ENCODE assay signal across 5 cellular contexts in the genomic region with DNA sequence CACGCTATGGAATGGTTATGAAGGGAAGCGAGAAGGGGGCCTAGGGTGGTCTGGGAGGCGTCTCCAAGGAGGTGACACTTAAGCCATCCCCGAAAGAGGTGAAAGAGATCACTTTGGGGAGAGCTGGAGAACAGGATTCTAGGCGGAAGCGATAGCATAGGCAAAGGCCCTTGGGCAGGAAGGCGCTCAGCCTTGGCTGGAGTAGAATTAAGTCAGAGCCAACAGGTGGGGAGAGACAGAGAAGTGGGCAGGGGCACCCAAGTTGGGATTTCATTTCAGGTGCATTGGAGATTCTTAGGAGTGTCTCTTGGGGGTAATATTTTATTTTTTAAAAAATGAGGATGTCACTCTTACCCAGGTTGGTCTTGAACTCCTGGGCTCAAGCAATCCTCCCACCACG. TPM values are rescaled to one million over a fixed set of nuclear protein-coding genes. Genes with fewer than 3 reads are reported as not detected.
A peak's percentile ranks its signal among the peaks of the same experiment; 100 is the strongest.
DNase-seq lines count a peak whose midpoint lies in the region; ATAC-seq and TF ChIP-seq lines count a peak whose summit lies in the region.

No MANE protein-coding gene starts in this region.

- H3K9me3 ChIP-seq in MM.1S (replicated peaks; ENCODE audit: insufficient read depth, low read length) (no peaks in the 10 kb centered on the region), colonic mucosa (no peaks in the 10 kb centered on the region)

- TF ChIP-seq CTCF in MM.1S (IDR thresholded peaks at IDR 0.05; ENCODE audit: low read length), result no peak
- TF ChIP-seq CTCF in colonic mucosa (IDR thresholded peaks at IDR 0.05), result no peak

- H3K27ac ChIP-seq in MM.1S (ENCODE audit: low read length) (no peak overlapping the region), colonic mucosa (peak overlapping the region; percentile 75)

- H2AFZ ChIP-seq in MM.1S (ENCODE audit: low read length), result peak overlapping the region; percentile 88

- H3K9me2 ChIP-seq in MM.1S (replicated peaks; ENCODE audit: insufficient read depth, low read length), result no peaks in the 10 kb centered on the region

- DNase-seq in MM.1S (no peak), colonic mucosa (no peak), mucosa of gallbladder (ENCODE audit: low spot score) (no peak), NCI-H1092 (lab: John Stamatoyannopoulos, UW) (no peak)
- DNase-seq in stimulated activated effector memory CD8-positive, alpha-beta T cell treated with anti-CD3 and anti-CD28 coated beads, Interleukin-12 subunit alpha, Interleukin-12 subunit beta, amount 100 ng/mL, for 72 hours (ENCODE audit: low spot score in 2 of 2), result no peak

- H3K27me3 ChIP-seq in MM.1S (replicated peaks; ENCODE audit: insufficient read depth, low read length) (peaks cover 4% of the 10 kb centered on the region), colonic mucosa (peaks cover 12% of the 10 kb centered on the region)

- H3K27ac Mint-ChIP-seq in stimulated activated effector memory CD8-positive, alpha-beta T cell treated with anti-CD3 and anti-CD28 coated beads, Interleukin-12 subunit alpha, Interleukin-12 subunit beta, amount 100 ng/mL, for 72 hours, result peak overlapping the region; percentile 76

- peak overlapping the region; percentile 67 for H3K4me3 Mint-ChIP-seq in stimulated activated effector memory CD8-positive, alpha-beta T cell treated with anti-CD3 and anti-CD28 coated beads, Interleukin-12 subunit alpha, Interleukin-12 subunit beta, amount 100 ng/mL, for 72 hours

- H3K4me3 ChIP-seq in MM.1S (ENCODE audit: low read length) (peak overlapping the region; percentile 61; the same call in 1 of the 2 replicates), colonic mucosa (no peak overlapping the region)

- H3K4me2 ChIP-seq in MM.1S (ENCODE audit: low read depth, low read length), result peak overlapping the region; percentile 99

- H3K4me1 Mint-ChIP-seq in stimulated activated effector memory CD8-positive, alpha-beta T cell treated with anti-CD3 and anti-CD28 coated beads, Interleukin-12 subunit alpha, Interleukin-12 subunit beta, amount 100 ng/mL, for 72 hours, result peaks cover 19% of the 10 kb centered on the region

- no peaks in the 10 kb centered on the region for H4K20me1 ChIP-seq in MM.1S (ENCODE audit: insufficient read depth, low read length)

- intact Hi-C loops in colonic mucosa (cut with DNase I), result no loop called here

- ATAC-seq in stimulated activated effector memory CD8-positive, alpha-beta T cell treated with anti-CD3 and anti-CD28 coated beads, Interleukin-12 subunit alpha, Interleukin-12 subunit beta, amount 100 ng/mL, for 72 hours, result no peak

- H3K79me2 ChIP-seq in MM.1S (ENCODE audit: low read length), result no peaks in the 10 kb centered on the region

- H3K4me1 ChIP-seq in MM.1S (ENCODE audit: low read length), result peaks cover 11% of the 10 kb centered on the region
- H3K4me1 ChIP-seq in colonic mucosa, result peaks cover 6% of the 10 kb centered on the region

- peak overlapping the region; percentile 43; the same call in 1 of the 2 replicates for H3K9ac ChIP-seq in MM.1S (ENCODE audit: low read length)
- peak overlapping the region in 1 of 2 donors; percentile 74 for H3K9ac ChIP-seq in colonic mucosa (ENCODE audit: low read depth in 2 of 2, low read length in 2 of 2)

- no peaks in the 10 kb centered on the region for H3K9me3 Mint-ChIP-seq in stimulated activated effector memory CD8-positive, alpha-beta T cell treated with anti-CD3 and anti-CD28 coated beads, Interleukin-12 subunit alpha, Interleukin-12 subunit beta, amount 100 ng/mL, for 72 hours

- H3K36me3 ChIP-seq in MM.1S (replicated peaks; ENCODE audit: insufficient read depth, low read length) (no peaks in the 10 kb centered on the region), colonic mucosa (no peaks in the 10 kb centered on the region)

- peaks cover 52% of the 10 kb centered on the region for H3K36me3 Mint-ChIP-seq in stimulated activated effector memory CD8-positive, alpha-beta T cell treated with anti-CD3 and anti-CD28 coated beads, Interleukin-12 subunit alpha, Interleukin-12 subunit beta, amount 100 ng/mL, for 72 hours

- H3F3A ChIP-seq in MM.1S (ENCODE audit: insufficient read depth, low read length), result 0 out of 2 replicates have a peak, but pooled peaks cover 9% of the 10 kb centered on the region

RNA-seq across cellular contexts. Expression of a gene that starts 9.6 kb away (rescaled TPM):
- total RNA-seq in colonic mucosa (100 to 1,000 TPM; 269 to 484 TPM), mucosa of gallbladder (269 TPM)

RNA-seq across cellular contexts. Expression of a gene that starts 10.3 kb away (rescaled TPM):
- 10 to 100 TPM; 10.7 to 11.2 TPM for total RNA-seq in colonic mucosa
- 8.0 TPM for total RNA-seq in mucosa of gallbladder

RNA-seq across cellular contexts. Expression of a gene that starts 14.1 kb away (rescaled TPM):
- total RNA-seq in colonic mucosa (1 to 10 TPM; 8.3 to 9.5 TPM), mucosa of gallbladder (10.3 TPM)

RNA-seq across cellular contexts. Expression of a gene that starts 42.9 kb away (rescaled TPM):
- total RNA-seq in colonic mucosa, result 100 to 1,000 TPM in 1 of 2 donors, 10 to 100 TPM in 1; 96.2 to 106 TPM
- 68.4 TPM for total RNA-seq in mucosa of gallbladder

RNA-seq across cellular contexts. Expression of a gene that starts 48.6 kb away (rescaled TPM):
- total RNA-seq in colonic mucosa (10 to 100 TPM; 28.3 to 28.8 TPM), mucosa of gallbladder (22.0 TPM)
